In genomic region chr10:48935141-48935540, GRCh38 we compare ENCODE assay signal across 25 cellular contexts. TPM values are rescaled to one million over a fixed set of nuclear protein-coding genes. Genes with fewer than 3 reads are reported as not detected.
DNase-seq lines count a peak whose midpoint lies in the region; ATAC-seq, FAIRE-seq and TF ChIP-seq lines count a peak whose summit lies in the region.
"Had no signal": no experiment of that assay in that cellular context is flagged by ENCODE, and none has a peak within 500 bp of the region (broad histone marks: within the 10 kb centered on the region; RNA-seq: fewer than 3 reads in every experiment).

No MANE protein-coding gene starts in this region.

- no peak overlapping the region for H3K27ac Mint-ChIP-seq in CD14-positive monocyte
- H3K27ac Mint-ChIP-seq in endodermal cell, result no peak overlapping the region
- H3K27ac Mint-ChIP-seq: CD8-positive, alpha-beta T cell had no signal

- no peak overlapping the region for H3K4me3 Mint-ChIP-seq in CD14-positive monocyte
- H3K4me3 Mint-ChIP-seq in endodermal cell, result no peak overlapping the region
- H3K4me3 Mint-ChIP-seq: CD8-positive, alpha-beta T cell had no signal

- H3K27me3 ChIP-seq in endodermal cell (ENCODE audit: control insufficient read depth, insufficient read depth, low read length, poor library complexity, severe bottlenecking) (no peaks in the 10 kb centered on the region), neuron (ENCODE audit: insufficient read depth, low read length) (no peaks in the 10 kb centered on the region)
- H3K27me3 ChIP-seq: hepatocyte, neutrophil, tibial nerve had no signal

- H3K9ac ChIP-seq in endodermal cell (ENCODE audit: extremely low read depth, low read length, poor library complexity, severe bottlenecking), result no peak overlapping the region

- WGBS in endodermal cell (ENCODE audit: insufficient coverage in 1 of 2, insufficient read length in 1 of 2), 2 experiments, result 76 to 89% methylated on average over 7 to 11 of the region's 11 CpGs

- FAIRE-seq in RCC 7860 (lab: Jason Lieb, UNC), result no peak
- FAIRE-seq: H54 had no signal

- H3K27me3 Mint-ChIP-seq in CD14-positive monocyte (ENCODE audit: low read depth in 3 of 3) (peaks cover 0 to 1% (median 0%) of the 10 kb centered on the region in 3 donors), endodermal cell (ENCODE audit: insufficient read depth) (no peaks in the 10 kb centered on the region)

- H2AFZ ChIP-seq in neuron (ENCODE audit: low read depth, low read length), result peak overlapping the region; percentile 18
- H2AFZ ChIP-seq: hepatocyte had no signal

- no peak for TF ChIP-seq CTCF in CD14-positive monocyte (IDR thresholded peaks at IDR 0.05)
- TF ChIP-seq CTCF in endodermal cell (conservative IDR thresholded peaks at IDR 0.05), result no peak

- H3K4me1 ChIP-seq in endodermal cell (ENCODE audit: control insufficient read depth, insufficient read depth, low read length) (no peaks in the 10 kb centered on the region), neuron (ENCODE audit: insufficient read depth, low read length) (peaks cover 7% of the 10 kb centered on the region)
- H3K4me1 ChIP-seq: tibial nerve had no signal

- H3K27ac ChIP-seq in endodermal cell (ENCODE audit: low read depth, low read length) (peak overlapping the region; percentile 47), substantia nigra (ENCODE audit: low read depth, low read length, poor library complexity, severe bottlenecking) (no peak overlapping the region)
- H3K27ac ChIP-seq: hepatocyte, neutrophil, RWPE1, tibial nerve had no signal

- peak overlapping the region; percentile 2; the same call in 1 of the 2 replicates for H3K4me3 ChIP-seq in Jurkat, Clone E6-1 (ENCODE audit: low read length)
- H3K4me3 ChIP-seq in endodermal cell (ENCODE audit: low read length) (no peak overlapping the region), neuron (ENCODE audit: low read length) (no peak overlapping the region)
- H3K4me3 ChIP-seq: hepatocyte, tibial nerve had no signal

- no peaks in the 10 kb centered on the region for H3K9me3 Mint-ChIP-seq in CD14-positive monocyte
- H3K9me3 Mint-ChIP-seq in endodermal cell, result no peaks in the 10 kb centered on the region
- H3K9me3 Mint-ChIP-seq: CD8-positive, alpha-beta T cell had no signal

- intact Hi-C loops in CD14-positive monocyte (cut with micrococcal nuclease), result no loop called here

- H3K36me3 Mint-ChIP-seq in CD14-positive monocyte (peaks cover 23 to 43% of the 10 kb centered on the region in 2 donors), endodermal cell (ENCODE audit: low read depth) (no peaks in the 10 kb centered on the region)
- H3K36me3 Mint-ChIP-seq: CD8-positive, alpha-beta T cell had no signal

- H3K4me1 Mint-ChIP-seq in CD14-positive monocyte (no peaks in the 10 kb centered on the region), endodermal cell (peaks cover 15% of the 10 kb centered on the region)

- ATAC-seq in GM21825 (IDR thresholded peaks at IDR 0.05; ENCODE audit: unreplicated experiment), result no peak
- ATAC-seq in HG02884 (IDR thresholded peaks at IDR 0.05; ENCODE audit: unreplicated experiment), result no peak
- ATAC-seq: CD8-positive, alpha-beta T cell had no signal

- H3K36me3 ChIP-seq in endodermal cell (ENCODE audit: control insufficient read depth, insufficient read depth, low read length), result no peaks in the 10 kb centered on the region
- no peaks in the 10 kb centered on the region for H3K36me3 ChIP-seq in neuron (ENCODE audit: insufficient read depth, low read length)
- H3K36me3 ChIP-seq: tibial nerve had no signal

- DNase-seq in CD14-positive monocyte (ENCODE audit: low spot score), result peak; percentile 43
- DNase-seq in Jurkat, Clone E6-1 (ENCODE audit: low read depth, low spot score), result peak; percentile 49
- peak; percentile 60 for DNase-seq in endodermal cell
- no peak for DNase-seq in RCC 7860 (ENCODE audit: low spot score)
- DNase-seq in substantia nigra (lab: John Stamatoyannopoulos, UW), result no peak
- DNase-seq: activated CD4-positive, alpha-beta T cell treated with anti-CD3 and anti-CD28 coated beads for 4 hours; activated gamma-delta T cell treated with Interleukin-2 at 50 U/mL for 16 hours; DMS79 treated with DMSO at 0.1 percent for 48 hours; effector CD8-positive, alpha-beta T cell; midbrain; NCI-H1092 treated with DMSO at 0.1 percent for 48 hours; NCI-H2171; NCI-H774 had no signal

- H3K9me3 ChIP-seq in endodermal cell (ENCODE audit: control insufficient read depth, low read length) (no peaks in the 10 kb centered on the region), neuron (ENCODE audit: low read length) (no peaks in the 10 kb centered on the region)
- H3K9me3 ChIP-seq: neutrophil, tibial nerve had no signal

RNA-seq across cellular contexts. Expression of gene LRRC18, which starts 4.5 kb away (rescaled TPM):
- not detected for polyA plus RNA-seq in CD14-positive monocyte
- polyA plus RNA-seq in Jurkat, Clone E6-1 (2012; ENCODE audit: insufficient read depth, insufficient read length), result 1.6 TPM
- total RNA-seq in endodermal cell, result not detected
- polyA plus RNA-seq in endodermal cell (2013, experiment 1 of 2), result not detected
- not detected for polyA plus RNA-seq in endodermal cell (2013, experiment 2 of 2)
- total RNA-seq: CD8-positive, alpha-beta T cell; hepatocyte; kidney epithelial cell; renal cortical epithelial cell; tibial nerve had no signal
- polyA plus RNA-seq: AG04450, hepatocyte had no signal

Comparison
In these comparisons a context has a peak if more than half of its experiments do, and no peak if none do; other contexts are left out.
1. DNase-seq: peak in CD14-positive monocyte (single experiment), Jurkat, Clone E6-1 (single experiment) and endodermal cell (single experiment); none in RCC 7860 (single experiment) and substantia nigra (0 of 49).